Comparison of ENCODE assay signal across 22 cellular contexts in the genomic region with DNA sequence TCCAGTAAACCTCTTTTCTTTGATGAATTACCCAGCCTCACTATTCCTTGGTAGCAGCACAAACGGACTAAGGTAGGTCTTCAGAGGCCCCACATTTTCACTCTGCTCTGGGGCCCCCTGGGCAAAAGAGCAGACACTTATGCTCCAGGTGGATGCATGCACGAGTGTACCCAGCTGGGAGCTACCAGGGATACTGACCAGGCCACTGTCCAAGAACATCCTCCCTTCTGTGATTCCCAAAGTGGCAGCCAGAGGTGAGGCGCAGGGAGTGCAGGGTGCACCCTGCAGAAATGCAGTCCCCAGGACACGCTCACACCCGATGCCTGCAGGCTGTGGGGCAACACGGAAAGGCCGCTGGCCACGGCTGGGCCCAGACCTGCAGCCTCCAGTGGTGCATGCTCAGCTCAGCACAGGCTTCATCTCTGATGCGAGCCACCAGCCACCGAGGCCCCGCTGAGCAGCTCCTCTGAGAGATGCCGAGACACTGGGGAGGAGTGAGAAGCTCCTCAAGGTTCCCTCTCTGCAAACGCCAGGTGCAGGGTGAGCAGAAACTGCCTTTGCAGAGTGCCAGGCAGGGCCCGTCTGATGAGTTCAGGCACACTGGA. TPM values are rescaled to one million over a fixed set of nuclear protein-coding genes. Genes with fewer than 3 reads are reported as not detected.
DNase-seq lines count a peak whose midpoint lies in the region; ATAC-seq and TF ChIP-seq lines count a peak whose summit lies in the region.
"Had no signal": no experiment of that assay in that cellular context is flagged by ENCODE, and none has a peak within 500 bp of the region (broad histone marks: within the 10 kb centered on the region; RNA-seq: fewer than 3 reads in every experiment).

No MANE protein-coding gene starts in this region.

- H3K36me3 Mint-ChIP-seq in activated CD8-positive, alpha-beta memory T cell treated with anti-CD3 and anti-CD28 coated beads, Interleukin-2, amount 10 ng/mL, durations not matched to agents 7 days and 5 days: no peaks in the 10 kb centered on the region
- no peaks in the 10 kb centered on the region for H3K36me3 Mint-ChIP-seq in activated CD4-positive, alpha-beta T cell treated with anti-CD3 and anti-CD28 coated beads, Interleukin-2, amount 10 ng/mL, durations not matched to agents 24 days and 14 days (ENCODE audit: low read depth)
- H3K36me3 Mint-ChIP-seq: CD4-positive, CD25-positive, alpha-beta regulatory T cell had no signal

- no peak overlapping the region for H3K4me2 ChIP-seq in hepatocyte
- H3K4me2 ChIP-seq: SK-N-SH had no signal

- DNase-seq in DMS79 treated with DMSO at 0.1 percent for 48 hours (lab: John Stamatoyannopoulos, UW) (peak; percentile 47), mesenteric fat pad (ENCODE audit: low spot score) (peak; percentile 79), stomach (peak; percentile 4), hepatocyte (ENCODE audit: low spot score) (no peak), GM20000 (ENCODE audit: low spot score) (no peak), HAP-1 (ENCODE audit: low spot score in 2 of 2) (no peak)
- DNase-seq in activated CD8-positive, alpha-beta memory T cell treated with anti-CD3 and anti-CD28 coated beads, Interleukin-2, amount 10 ng/mL, durations not matched to agents 7 days and 5 days: peak; percentile 19
- DNase-seq in activated CD4-positive, alpha-beta T cell treated with anti-CD3 and anti-CD28 coated beads, Interleukin-2, amount 10 ng/mL, durations not matched to agents 24 days and 14 days: no peak
- DNase-seq: CD4-positive, CD25-positive, alpha-beta regulatory T cell; COR-L47; DMS 273 treated with DMSO at 0.1 percent for 48 hours; GDM1; GOT3; NCI-H1092 treated with DMSO at 0.1 percent for 48 hours; NCI-H146; NCI-H2081; NCI-H446 treated with DMSO at 0.1 percent for 48 hours; NCI-H748 treated with DMSO at 0.1 percent for 48 hours; SHP77; SK-N-SH had no signal

- H3K27ac ChIP-seq in stomach (no peak overlapping the region), hepatocyte (no peak overlapping the region)

- no peak for ATAC-seq in activated CD8-positive, alpha-beta memory T cell treated with anti-CD3 and anti-CD28 coated beads, Interleukin-2, amount 10 ng/mL, durations not matched to agents 7 days and 5 days
- ATAC-seq: K562 had no signal

- no peak overlapping the region for H3K4me3 Mint-ChIP-seq in activated CD8-positive, alpha-beta memory T cell treated with anti-CD3 and anti-CD28 coated beads, Interleukin-2, amount 10 ng/mL, durations not matched to agents 7 days and 5 days
- H3K4me3 Mint-ChIP-seq in activated CD4-positive, alpha-beta T cell treated with anti-CD3 and anti-CD28 coated beads, Interleukin-2, amount 10 ng/mL, durations not matched to agents 24 days and 14 days: no peak overlapping the region
- H3K4me3 Mint-ChIP-seq: CD4-positive, CD25-positive, alpha-beta regulatory T cell had no signal

- WGBS in stomach, 5 donors: 65 to 81% (median 74%) methylated on average over 7 to 14 of the region's 14 CpGs
- WGBS in hepatocyte (ENCODE audit: low lambda C conversion rate, missing lambda C conversion rate): 86% methylated on average over 14 of the region's 14 CpGs

- H3K9me3 ChIP-seq in stomach (no peaks in the 10 kb centered on the region), hepatocyte (ENCODE audit: low read depth) (no peaks in the 10 kb centered on the region), HAP-1 (no peaks in the 10 kb centered on the region)
- H3K9me3 ChIP-seq: SK-N-SH had no signal

- no peaks in the 10 kb centered on the region for H3K9me3 Mint-ChIP-seq in activated CD8-positive, alpha-beta memory T cell treated with anti-CD3 and anti-CD28 coated beads, Interleukin-2, amount 10 ng/mL, durations not matched to agents 7 days and 5 days (ENCODE audit: low read depth)
- H3K9me3 Mint-ChIP-seq in activated CD4-positive, alpha-beta T cell treated with anti-CD3 and anti-CD28 coated beads, Interleukin-2, amount 10 ng/mL, durations not matched to agents 24 days and 14 days: no peaks in the 10 kb centered on the region

- intact Hi-C loops in stomach (cut with DNase I; ENCODE audit: low total_unique reads): no loop called here
- intact Hi-C loops in activated CD4-positive, alpha-beta T cell treated with anti-CD3 and anti-CD28 coated beads, Interleukin-2, amount 10 ng/mL, durations not matched to agents 24 days and 14 days (cut with micrococcal nuclease): no loop called here

- H3K4me3 ChIP-seq in stomach: no peak overlapping the region
- no peak overlapping the region for H3K4me3 ChIP-seq in hepatocyte
- H3K4me3 ChIP-seq in HAP-1: no peak overlapping the region
- H3K4me3 ChIP-seq: K562 had no signal

- no peaks in the 10 kb centered on the region for H4K20me1 ChIP-seq in hepatocyte (ENCODE audit: insufficient read depth, poor library complexity, severe bottlenecking)

- H3K4me1 ChIP-seq in stomach (no peaks in the 10 kb centered on the region), hepatocyte (ENCODE audit: insufficient read depth) (no peaks in the 10 kb centered on the region), HAP-1 (no peaks in the 10 kb centered on the region)

- no peaks in the 10 kb centered on the region for H3K79me2 ChIP-seq in hepatocyte

- TF ChIP-seq POLR2A in stomach (IDR thresholded peaks at IDR 0.05): no peak

- no peak overlapping the region for H2AFZ ChIP-seq in hepatocyte

- CTCF ChIA-PET in activated CD8-positive, alpha-beta memory T cell treated with anti-CD3 and anti-CD28 coated beads, Interleukin-2, amount 10 ng/mL, durations not matched to agents 7 days and 5 days (lab: Charles Lee): no interaction called here

- no peaks in the 10 kb centered on the region for H3K36me3 ChIP-seq in stomach
- no peaks in the 10 kb centered on the region for H3K36me3 ChIP-seq in hepatocyte (replicated peaks; ENCODE audit: insufficient read depth, low read depth)
- H3K36me3 ChIP-seq in HAP-1 (replicated peaks): no peaks in the 10 kb centered on the region

- in situ Hi-C loops in HAP-1 (cut with MboI; ENCODE audit: low sequenced_read_pairs): no loop called here

- no peaks in the 10 kb centered on the region for H3K9me2 ChIP-seq in hepatocyte (replicated peaks; ENCODE audit: insufficient read depth)
- H3K9me2 ChIP-seq: SK-N-SH had no signal

- H3K27ac Mint-ChIP-seq in activated CD8-positive, alpha-beta memory T cell treated with anti-CD3 and anti-CD28 coated beads, Interleukin-2, amount 10 ng/mL, durations not matched to agents 7 days and 5 days: no peak overlapping the region
- H3K27ac Mint-ChIP-seq in activated CD4-positive, alpha-beta T cell treated with anti-CD3 and anti-CD28 coated beads, Interleukin-2, amount 10 ng/mL, durations not matched to agents 24 days and 14 days: no peak overlapping the region
- H3K27ac Mint-ChIP-seq: CD4-positive, CD25-positive, alpha-beta regulatory T cell had no signal

- TF ChIP-seq EP300 in stomach (IDR thresholded peaks at IDR 0.05): no peak

- peaks cover 0 to 58% (median 0%) of the 10 kb centered on the region in 3 donors for H3K27me3 ChIP-seq in stomach
- H3K27me3 ChIP-seq in hepatocyte: no peaks in the 10 kb centered on the region
- no peaks in the 10 kb centered on the region for H3K27me3 ChIP-seq in HAP-1 (ENCODE audit: low read depth)

- no peaks in the 10 kb centered on the region for H3K4me1 Mint-ChIP-seq in activated CD8-positive, alpha-beta memory T cell treated with anti-CD3 and anti-CD28 coated beads, Interleukin-2, amount 10 ng/mL, durations not matched to agents 7 days and 5 days
- no peaks in the 10 kb centered on the region for H3K4me1 Mint-ChIP-seq in activated CD4-positive, alpha-beta T cell treated with anti-CD3 and anti-CD28 coated beads, Interleukin-2, amount 10 ng/mL, durations not matched to agents 24 days and 14 days
- H3K4me1 Mint-ChIP-seq: CD4-positive, CD25-positive, alpha-beta regulatory T cell had no signal

- no peak for TF ChIP-seq CTCF in stomach (IDR thresholded peaks at IDR 0.05)
- no peak for TF ChIP-seq CTCF in hepatocyte (IDR thresholded peaks at IDR 0.05; ENCODE audit: poor library complexity)
- TF ChIP-seq CTCF in GM20000 (IDR thresholded peaks at IDR 0.05; ENCODE audit: extremely low read depth, missing control alignments): no peak

- H3K27me3 Mint-ChIP-seq in activated CD8-positive, alpha-beta memory T cell treated with anti-CD3 and anti-CD28 coated beads, Interleukin-2, amount 10 ng/mL, durations not matched to agents 7 days and 5 days: no peaks in the 10 kb centered on the region
- H3K27me3 Mint-ChIP-seq in activated CD4-positive, alpha-beta T cell treated with anti-CD3 and anti-CD28 coated beads, Interleukin-2, amount 10 ng/mL, durations not matched to agents 24 days and 14 days: no peaks in the 10 kb centered on the region
- H3K27me3 Mint-ChIP-seq: CD4-positive, CD25-positive, alpha-beta regulatory T cell had no signal

RNA-seq across cellular contexts. Expression of gene OLFM1, which starts 48.1 kb away (rescaled TPM):
- under 1 TPM in 1 of 2 experiments, not detected in 1; 0.30 TPM for total RNA-seq in activated CD8-positive, alpha-beta memory T cell treated with anti-CD3 and anti-CD28 coated beads, Interleukin-2, amount 10 ng/mL, durations not matched to agents 7 days and 5 days
- total RNA-seq in mesenteric fat pad: 22.6 TPM
- total RNA-seq in stomach: 10 to 100 TPM in 2 of 5 donors, 1 to 10 TPM in 1, under 1 TPM in 1, not detected in 1; 0.29 to 58.3 (median 8.1) TPM
- 10 to 100 TPM in 2 of 3 donors, 1 to 10 TPM in 1; 4.4 to 10.8 (median 10.5) TPM for polyA plus RNA-seq in stomach
- total RNA-seq in activated CD4-positive, alpha-beta T cell treated with anti-CD3 and anti-CD28 coated beads, Interleukin-2, amount 10 ng/mL, durations not matched to agents 24 days and 14 days: 0.19 and 0.35 TPM in 2 replicates
- total RNA-seq in hepatocyte: 1.5 and 4.8 TPM in 2 replicates
- 0.94 and 1.1 TPM in 2 replicates for polyA plus RNA-seq in hepatocyte
- total RNA-seq: CD4-positive, CD25-positive, alpha-beta regulatory T cell; K562; OCI-LY7 had no signal
- polyA plus RNA-seq: CD4-positive, CD25-positive, alpha-beta regulatory T cell; K562 had no signal

Comparison
In these comparisons a context has a peak if more than half of its experiments do, and no peak if none do; other contexts are left out.
1. DNase-seq: peak in DMS79 treated with DMSO at 0.1 percent for 48 hours (single experiment), activated CD8-positive, alpha-beta memory T cell treated with anti-CD3 and anti-CD28 coated beads, Interleukin-2, amount 10 ng/mL, durations not matched to agents 7 days and 5 days (single experiment), mesenteric fat pad (single experiment) and stomach (single experiment); none in activated CD4-positive, alpha-beta T cell treated with anti-CD3 and anti-CD28 coated beads, Interleukin-2, amount 10 ng/mL, durations not matched to agents 24 days and 14 days (single experiment), hepatocyte (single experiment), GM20000 (single experiment) and HAP-1 (0 of 2).